1 cellular context compared by ENCODE assay signal in genomic region chr15:53414167-53414566, GRCh38.
TF ChIP-seq lines count a peak whose summit lies in the region.

No MANE protein-coding gene starts in this region.

TF ChIP-seq in HepG2, 621 proteins besides CTCF, POLR2A, EP300 and RAD21 (continues in another document):
- TF ChIP-seq, protein P1, sequence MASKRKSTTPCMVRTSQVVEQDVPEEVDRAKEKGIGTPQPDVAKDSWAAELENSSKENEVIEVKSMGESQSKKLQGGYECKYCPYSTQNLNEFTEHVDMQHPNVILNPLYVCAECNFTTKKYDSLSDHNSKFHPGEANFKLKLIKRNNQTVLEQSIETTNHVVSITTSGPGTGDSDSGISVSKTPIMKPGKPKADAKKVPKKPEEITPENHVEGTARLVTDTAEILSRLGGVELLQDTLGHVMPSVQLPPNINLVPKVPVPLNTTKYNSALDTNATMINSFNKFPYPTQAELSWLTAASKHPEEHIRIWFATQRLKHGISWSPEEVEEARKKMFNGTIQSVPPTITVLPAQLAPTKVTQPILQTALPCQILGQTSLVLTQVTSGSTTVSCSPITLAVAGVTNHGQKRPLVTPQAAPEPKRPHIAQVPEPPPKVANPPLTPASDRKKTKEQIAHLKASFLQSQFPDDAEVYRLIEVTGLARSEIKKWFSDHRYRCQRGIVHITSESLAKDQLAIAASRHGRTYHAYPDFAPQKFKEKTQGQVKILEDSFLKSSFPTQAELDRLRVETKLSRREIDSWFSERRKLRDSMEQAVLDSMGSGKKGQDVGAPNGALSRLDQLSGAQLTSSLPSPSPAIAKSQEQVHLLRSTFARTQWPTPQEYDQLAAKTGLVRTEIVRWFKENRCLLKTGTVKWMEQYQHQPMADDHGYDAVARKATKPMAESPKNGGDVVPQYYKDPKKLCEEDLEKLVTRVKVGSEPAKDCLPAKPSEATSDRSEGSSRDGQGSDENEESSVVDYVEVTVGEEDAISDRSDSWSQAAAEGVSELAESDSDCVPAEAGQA (IDR thresholded peaks at IDR 0.05; ENCODE audit: low read depth), result 0 out of 2 replicates have a peak, but pooled peaks have one; percentile 58
- TF ChIP-seq, protein P1 (CRISPR knock-in tag; IDR thresholded peaks at IDR 0.05; ENCODE audit: borderline replicate concordance), result no peak
- TF ChIP-seq THRA (CRISPR knock-in tag; IDR thresholded peaks at IDR 0.05; ENCODE audit: borderline replicate concordance) (no peak), ZNF784 (CRISPR knock-in tag; IDR thresholded peaks at IDR 0.05; ENCODE audit: borderline replicate concordance) (no peak), ELF1 (CRISPR knock-in tag; IDR thresholded peaks at IDR 0.05) (0 out of 2 replicates have a peak, but pooled peaks have one; percentile 31), CERS6 (CRISPR knock-in tag; IDR thresholded peaks at IDR 0.05) (no peak), ZNF337 (CRISPR knock-in tag; IDR thresholded peaks at IDR 0.05; ENCODE audit: borderline replicate concordance, low read depth) (no peak), ZNF83 (CRISPR knock-in tag; IDR thresholded peaks at IDR 0.05; ENCODE audit: borderline replicate concordance) (no peak), ZNF292 (CRISPR knock-in tag; IDR thresholded peaks at IDR 0.05; ENCODE audit: borderline replicate concordance, low read depth) (peak; percentile 59; the same call in 1 of the 2 replicates), ZNF781 (CRISPR knock-in tag; IDR thresholded peaks at IDR 0.05; ENCODE audit: borderline replicate concordance, not compliant biosample characterization) (no peak), FOSL2 (CRISPR knock-in tag; IDR thresholded peaks at IDR 0.05) (peak; percentile 86), MEIS1 (CRISPR knock-in tag; IDR thresholded peaks at IDR 0.05; ENCODE audit: borderline replicate concordance) (no peak), ZMYM4 (CRISPR knock-in tag; IDR thresholded peaks at IDR 0.05) (peak; percentile 70), KLF13 (CRISPR knock-in tag; IDR thresholded peaks at IDR 0.05) (no peak), ZNF839 (CRISPR knock-in tag; IDR thresholded peaks at IDR 0.05; ENCODE audit: borderline replicate concordance) (no peak), ZNF20 (CRISPR knock-in tag; IDR thresholded peaks at IDR 0.05) (no peak), KDM4B (CRISPR knock-in tag; IDR thresholded peaks at IDR 0.05) (no peak), ZNF124 (CRISPR knock-in tag; IDR thresholded peaks at IDR 0.05) (no peak), ZBTB20 (CRISPR knock-in tag; IDR thresholded peaks at IDR 0.05; ENCODE audit: borderline replicate concordance, low read depth) (no peak), NAIF1 (CRISPR knock-in tag; IDR thresholded peaks at IDR 0.05; ENCODE audit: borderline replicate concordance) (no peak), ZNF678 (CRISPR knock-in tag; IDR thresholded peaks at IDR 0.05) (no peak), ZNF746 (CRISPR knock-in tag; IDR thresholded peaks at IDR 0.05) (no peak), HINFP (CRISPR knock-in tag; IDR thresholded peaks at IDR 0.05; ENCODE audit: low read depth) (no peak), YY1 (IDR thresholded peaks at IDR 0.05; ENCODE audit: insufficient read depth, insufficient replicate concordance, low read depth, low read length) (peak; percentile 49), ZNF891 (CRISPR knock-in tag; IDR thresholded peaks at IDR 0.05) (no peak), KIAA2018 (CRISPR knock-in tag; IDR thresholded peaks at IDR 0.05; ENCODE audit: borderline replicate concordance) (no peak), TCF7 (IDR thresholded peaks at IDR 0.05; ENCODE audit: low read depth) (peak; percentile 35; the same call in 1 of the 2 replicates), KDM5A (IDR thresholded peaks at IDR 0.05; ENCODE audit: borderline replicate concordance, low read length) (no peak), JARID2 (CRISPR knock-in tag; IDR thresholded peaks at IDR 0.05; ENCODE audit: insufficient replicate concordance) (no peak), ZNF775 (CRISPR knock-in tag; IDR thresholded peaks at IDR 0.05; ENCODE audit: borderline replicate concordance) (no peak)
- TF ChIP-seq, protein P2, sequence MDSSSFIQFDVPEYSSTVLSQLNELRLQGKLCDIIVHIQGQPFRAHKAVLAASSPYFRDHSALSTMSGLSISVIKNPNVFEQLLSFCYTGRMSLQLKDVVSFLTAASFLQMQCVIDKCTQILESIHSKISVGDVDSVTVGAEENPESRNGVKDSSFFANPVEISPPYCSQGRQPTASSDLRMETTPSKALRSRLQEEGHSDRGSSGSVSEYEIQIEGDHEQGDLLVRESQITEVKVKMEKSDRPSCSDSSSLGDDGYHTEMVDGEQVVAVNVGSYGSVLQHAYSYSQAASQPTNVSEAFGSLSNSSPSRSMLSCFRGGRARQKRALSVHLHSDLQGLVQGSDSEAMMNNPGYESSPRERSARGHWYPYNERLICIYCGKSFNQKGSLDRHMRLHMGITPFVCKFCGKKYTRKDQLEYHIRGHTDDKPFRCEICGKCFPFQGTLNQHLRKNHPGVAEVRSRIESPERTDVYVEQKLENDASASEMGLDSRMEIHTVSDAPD (CRISPR knock-in tag; IDR thresholded peaks at IDR 0.05), result no peak
- TF ChIP-seq, protein P3, sequence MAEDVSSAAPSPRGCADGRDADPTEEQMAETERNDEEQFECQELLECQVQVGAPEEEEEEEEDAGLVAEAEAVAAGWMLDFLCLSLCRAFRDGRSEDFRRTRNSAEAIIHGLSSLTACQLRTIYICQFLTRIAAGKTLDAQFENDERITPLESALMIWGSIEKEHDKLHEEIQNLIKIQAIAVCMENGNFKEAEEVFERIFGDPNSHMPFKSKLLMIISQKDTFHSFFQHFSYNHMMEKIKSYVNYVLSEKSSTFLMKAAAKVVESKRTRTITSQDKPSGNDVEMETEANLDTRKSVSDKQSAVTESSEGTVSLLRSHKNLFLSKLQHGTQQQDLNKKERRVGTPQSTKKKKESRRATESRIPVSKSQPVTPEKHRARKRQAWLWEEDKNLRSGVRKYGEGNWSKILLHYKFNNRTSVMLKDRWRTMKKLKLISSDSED (CRISPR knock-in tag; IDR thresholded peaks at IDR 0.05), result no peak
- TF ChIP-seq, protein P4, sequence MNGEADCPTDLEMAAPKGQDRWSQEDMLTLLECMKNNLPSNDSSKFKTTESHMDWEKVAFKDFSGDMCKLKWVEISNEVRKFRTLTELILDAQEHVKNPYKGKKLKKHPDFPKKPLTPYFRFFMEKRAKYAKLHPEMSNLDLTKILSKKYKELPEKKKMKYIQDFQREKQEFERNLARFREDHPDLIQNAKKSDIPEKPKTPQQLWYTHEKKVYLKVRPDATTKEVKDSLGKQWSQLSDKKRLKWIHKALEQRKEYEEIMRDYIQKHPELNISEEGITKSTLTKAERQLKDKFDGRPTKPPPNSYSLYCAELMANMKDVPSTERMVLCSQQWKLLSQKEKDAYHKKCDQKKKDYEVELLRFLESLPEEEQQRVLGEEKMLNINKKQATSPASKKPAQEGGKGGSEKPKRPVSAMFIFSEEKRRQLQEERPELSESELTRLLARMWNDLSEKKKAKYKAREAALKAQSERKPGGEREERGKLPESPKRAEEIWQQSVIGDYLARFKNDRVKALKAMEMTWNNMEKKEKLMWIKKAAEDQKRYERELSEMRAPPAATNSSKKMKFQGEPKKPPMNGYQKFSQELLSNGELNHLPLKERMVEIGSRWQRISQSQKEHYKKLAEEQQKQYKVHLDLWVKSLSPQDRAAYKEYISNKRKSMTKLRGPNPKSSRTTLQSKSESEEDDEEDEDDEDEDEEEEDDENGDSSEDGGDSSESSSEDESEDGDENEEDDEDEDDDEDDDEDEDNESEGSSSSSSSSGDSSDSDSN (CRISPR knock-in tag; IDR thresholded peaks at IDR 0.05), result no peak
